ENCODE assay signal across 8 cellular contexts in genomic region chr1:11059166-11059989, GRCh38. TPM values are rescaled to one million over a fixed set of nuclear protein-coding genes. Genes with fewer than 3 reads are reported as not detected.
DNase-seq lines count a peak whose midpoint lies in the region; ATAC-seq, FAIRE-seq and TF ChIP-seq lines count a peak whose summit lies in the region.

No MANE protein-coding gene starts in this region.

- H3K27ac ChIP-seq in esophagus (ENCODE audit: low read depth in 2 of 2, low read length in 1 of 2): no peak overlapping the region
- peak overlapping the region; percentile 20 to 68 (median 46) for H3K27ac ChIP-seq in pancreas

- H3K4me1 Mint-ChIP-seq in activated T-cell treated with anti-CD3 and anti-CD28 coated beads, Interleukin-2, amount 50 U/mL, for 4 hours (ENCODE audit: low read depth): peaks cover 36% of the 10 kb centered on the region

- no peak for FAIRE-seq in pancreas (lab: Jason Lieb, UNC)

- intact Hi-C loops in pancreas (cut with DNase I): no loop called here

- H3K9me3 Mint-ChIP-seq in activated T-cell treated with anti-CD3 and anti-CD28 coated beads, Interleukin-2, amount 50 U/mL, for 4 hours: no peaks in the 10 kb centered on the region

- H3K36me3 ChIP-seq in esophagus (ENCODE audit: control insufficient read depth in 2 of 2, insufficient read depth in 2 of 2, low read length in 1 of 2) (peaks cover 12% of the 10 kb centered on the region in 2 donors), pancreas (peaks cover 2 to 11% (median 5%) of the 10 kb centered on the region in 3 donors)

- H3K27me3 Mint-ChIP-seq in activated T-cell treated with anti-CD3 and anti-CD28 coated beads, Interleukin-2, amount 50 U/mL, for 4 hours (ENCODE audit: low read depth): no peaks in the 10 kb centered on the region

- H3K4me1 ChIP-seq in esophagus (ENCODE audit: control insufficient read depth in 2 of 2, insufficient read depth in 2 of 2, low read length in 1 of 2) (peaks cover 3 to 13% of the 10 kb centered on the region in 2 donors), pancreas (peaks cover 0 to 7% (median 0%) of the 10 kb centered on the region in 3 donors)

- DNase-seq in activated T-cell treated with anti-CD3 and anti-CD28 coated beads, Interleukin-2, amount 50 U/mL, for 4 hours: peak; percentile 44
- no peak for DNase-seq in activated T-cell treated with anti-CD3 and anti-CD28 coated beads, Interleukin-2, amount 50 U/mL, for 1 hour
- DNase-seq in T-helper 1 cell (peak in 3 of 5 donors; percentile 13 to 52 (median 22)), pancreas (peak in 4 of 6 donors; percentile 28 to 84 (median 49)), SKM-1 (lab: John Stamatoyannopoulos, UW; ENCODE audit: unreplicated experiment) (no peak), DMS153 (lab: John Stamatoyannopoulos, UW) (no peak)

- 1 to 3% methylated on average over 54 to 75 of the region's 75 CpGs for WGBS in esophagus, 2 donors
- WGBS in pancreas, 2 donors: 1 to 2% methylated on average over 52 to 75 of the region's 75 CpGs

- H3K27me3 ChIP-seq in esophagus (ENCODE audit: control insufficient read depth in 1 of 2, insufficient read depth in 2 of 2, low read length in 2 of 2) (no peaks in the 10 kb centered on the region), pancreas (no peaks in the 10 kb centered on the region)

- peaks cover 18% of the 10 kb centered on the region for H3K36me3 Mint-ChIP-seq in activated T-cell treated with anti-CD3 and anti-CD28 coated beads, Interleukin-2, amount 50 U/mL, for 4 hours (ENCODE audit: insufficient read depth)

- ATAC-seq in activated T-cell treated with anti-CD3 and anti-CD28 coated beads, Interleukin-2, amount 50 U/mL, for 4 hours: peak; percentile 6 to 7
- peak; percentile 20 for ATAC-seq in HG02973 (IDR thresholded peaks at IDR 0.05; ENCODE audit: unreplicated experiment)
- ATAC-seq in pancreas: peak in 2 of 4 donors; percentile 2 to 5

- H3K4me3 ChIP-seq in esophagus (ENCODE audit: low read depth in 1 of 2, low read length in 2 of 2) (peak overlapping the region; percentile 75 to 90), pancreas (peak overlapping the region; percentile 95 to 99 (median 96))

- TF ChIP-seq CTCF in pancreas (IDR thresholded peaks at IDR 0.05): no peak

- H3K4me3 Mint-ChIP-seq in activated T-cell treated with anti-CD3 and anti-CD28 coated beads, Interleukin-2, amount 50 U/mL, for 4 hours: peak overlapping the region; percentile 97

- H3K9me3 ChIP-seq in esophagus (ENCODE audit: control insufficient read depth in 2 of 2, insufficient read depth in 1 of 2, low read depth in 1 of 2, low read length in 1 of 2): no peaks in the 10 kb centered on the region
- no peaks in the 10 kb centered on the region for H3K9me3 ChIP-seq in pancreas

RNA-seq across cellular contexts. Expression of gene SRM, which starts 0.4 kb away (rescaled TPM):
- 100 to 1,000 TPM; 622 to 706 (median 667) TPM for total RNA-seq in activated T-cell treated with anti-CD3 and anti-CD28 coated beads, Interleukin-2, amount 50 U/mL, for 4 hours
- polyA plus RNA-seq in esophagus (10 to 100 TPM; 58.4 to 65.2 TPM), pancreas (100 to 1,000 TPM; 116 to 266 TPM)
- 100 to 1,000 TPM in 2 of 6 donors, 10 to 100 TPM in 4; 51.8 to 123 (median 66.0) TPM for total RNA-seq in pancreas

RNA-seq across cellular contexts. Expression of gene MASP2, which starts 12.3 kb away (rescaled TPM):
- 1 to 10 TPM in 1 of 3 donors, under 1 TPM in 2; 0.48 to 1.0 (median 0.50) TPM for total RNA-seq in activated T-cell treated with anti-CD3 and anti-CD28 coated beads, Interleukin-2, amount 50 U/mL, for 4 hours
- under 1 TPM in 1 of 2 donors, not detected in 1; 0.02 TPM for polyA plus RNA-seq in esophagus
- total RNA-seq in pancreas: not detected
- polyA plus RNA-seq in pancreas: under 1 TPM in 1 of 2 donors, not detected in 1; 0.05 TPM

RNA-seq across cellular contexts. Expression of gene EXOSC10, which starts 40.3 kb away (rescaled TPM):
- total RNA-seq in activated T-cell treated with anti-CD3 and anti-CD28 coated beads, Interleukin-2, amount 50 U/mL, for 4 hours: 10 to 100 TPM; 82.8 to 86.6 (median 85.1) TPM
- polyA plus RNA-seq in esophagus (10 to 100 TPM; 30.7 to 35.1 TPM), pancreas (10 to 100 TPM; 32.5 to 65.1 TPM)
- 10 to 100 TPM; 16.3 to 26.8 (median 20.6) TPM for total RNA-seq in pancreas

RNA-seq across cellular contexts. Expression of gene TARDBP, which starts 46.9 kb away (rescaled TPM):
- total RNA-seq in activated T-cell treated with anti-CD3 and anti-CD28 coated beads, Interleukin-2, amount 50 U/mL, for 4 hours: 100 to 1,000 TPM; 196 to 208 (median 201) TPM
- 100 to 1,000 TPM in 1 of 2 donors, 10 to 100 TPM in 1; 69.0 to 115 TPM for polyA plus RNA-seq in esophagus
- 10 to 100 TPM; 43.3 to 74.7 (median 53.7) TPM for total RNA-seq in pancreas
- 10 to 100 TPM; 47.8 to 84.7 TPM for polyA plus RNA-seq in pancreas

Comparison
In these comparisons a context has a peak if more than half of its experiments do, and no peak if none do; other contexts are left out.
1. DNase-seq: peak in activated T-cell treated with anti-CD3 and anti-CD28 coated beads, Interleukin-2, amount 50 U/mL, for 4 hours (single experiment), T-helper 1 cell (3 of 5) and pancreas (4 of 6); none in activated T-cell treated with anti-CD3 and anti-CD28 coated beads, Interleukin-2, amount 50 U/mL, for 1 hour (single experiment), SKM-1 (single experiment) and DMS153 (single experiment).
2. H3K27ac ChIP-seq: peak in pancreas (4 of 4); none in esophagus (0 of 2).
3. RNA of gene SRM, which starts 0.4 kb away (total RNA-seq): 622 to 706 TPM in activated T-cell treated with anti-CD3 and anti-CD28 coated beads, Interleukin-2, amount 50 U/mL, for 4 hours; 51.8 to 123 TPM in pancreas; every median in the first group is over 4 times any median in the second.